In the genomic region with DNA sequence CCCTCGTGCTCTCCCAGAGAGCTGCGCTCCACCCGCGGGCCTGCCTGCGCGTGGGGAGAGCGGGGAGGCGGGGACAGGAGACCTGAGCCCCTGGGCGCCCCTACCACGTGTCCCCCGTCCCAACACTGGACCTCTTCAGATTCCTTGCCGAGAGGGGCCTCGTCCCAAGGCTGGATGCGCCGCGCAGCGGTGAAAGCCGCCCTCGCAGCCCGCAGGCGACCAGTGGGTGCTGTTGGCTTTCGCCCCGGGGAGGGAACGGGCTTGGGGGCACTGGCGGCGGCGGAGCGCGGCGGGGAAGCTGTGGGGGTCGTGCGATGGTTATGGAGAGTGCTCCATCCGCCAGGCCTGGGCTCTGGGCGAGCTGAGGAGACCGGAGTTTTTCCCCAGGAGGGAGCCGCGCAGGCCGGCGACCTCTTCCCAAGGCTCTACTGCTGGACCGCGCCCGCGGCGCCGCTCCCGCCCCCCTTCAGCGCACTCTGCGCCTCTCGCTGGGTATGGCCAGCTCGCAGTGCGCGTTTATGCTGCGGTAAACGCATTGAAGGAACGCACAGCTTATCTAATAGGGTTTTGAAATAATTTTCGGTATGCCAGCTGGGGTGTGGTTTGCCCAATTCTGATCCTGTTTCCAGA, we compare ENCODE assay signal across 8 cellular contexts.
DNase-seq lines count a peak whose midpoint lies in the region; ATAC-seq and TF ChIP-seq lines count a peak whose summit lies in the region.

No MANE protein-coding gene starts in this region.

- H3K4me3 ChIP-seq in fibroblast of pulmonary artery (replicated peaks; ENCODE audit: low read depth, low read length): no peak overlapping the region

- CTCF ChIA-PET in GM10248 (lab: Yijun Ruan, JAX): interaction anchor here (1.4 to 1.7 kb wide), 2 partner anchors 20 kb away, joined by 3 to 8 read pairs; no protein-coding TSS in a partner anchor

- DNase-seq in GM10248 (ENCODE audit: extremely low spot score) (no peak), RPMI8226 (peak; percentile 9), fibroblast of pulmonary artery (ENCODE audit: low read depth) (no peak), retina (peak; percentile 81), LoVo (ENCODE audit: low spot score) (no peak), NCI-H774 (lab: John Stamatoyannopoulos, UW) (no peak)

- peak; percentile 40 for TF ChIP-seq CTCF in GM10248 (IDR thresholded peaks at IDR 0.05; ENCODE audit: control extremely low read depth, extremely low read depth, low read depth, missing control alignments)
- peak; percentile 7 for TF ChIP-seq CTCF in fibroblast of pulmonary artery (IDR thresholded peaks at IDR 0.05; ENCODE audit: low read length, missing control alignments)

- no peak for ATAC-seq in GM19328 (IDR thresholded peaks at IDR 0.05; ENCODE audit: unreplicated experiment)
- ATAC-seq in GM19452 (IDR thresholded peaks at IDR 0.05; ENCODE audit: unreplicated experiment): no peak

- POLR2A ChIA-PET in GM10248 (lab: Yijun Ruan, JAX): no interaction called here

Comparison
In these comparisons a context has a peak if more than half of its experiments do, and no peak if none do; other contexts are left out.
1. DNase-seq: peak in RPMI8226 (single experiment) and retina (single experiment); none in GM10248 (single experiment), fibroblast of pulmonary artery (single experiment), LoVo (single experiment) and NCI-H774 (single experiment).